8 cellular contexts compared by ENCODE assay signal in genomic region chr17:75010683-75011406, GRCh38. TPM values are rescaled to one million over a fixed set of nuclear protein-coding genes. Genes with fewer than 3 reads are reported as not detected.
DNase-seq lines count a peak whose midpoint lies in the region; ATAC-seq and TF ChIP-seq lines count a peak whose summit lies in the region.

No MANE protein-coding gene starts in this region.

- no peaks in the 10 kb centered on the region for H4K20me1 ChIP-seq in OCI-LY7 (ENCODE audit: insufficient read depth, low read length)

- H3K4me2 ChIP-seq in OCI-LY7 (ENCODE audit: low read length): no peak overlapping the region

- peak; percentile 34 for DNase-seq in NCI-H748 (lab: John Stamatoyannopoulos, UW; ENCODE audit: unreplicated experiment)
- no peak for DNase-seq in NCI-H748 treated with DMSO at 0.1 percent for 48 hours (lab: John Stamatoyannopoulos, UW)
- no peak for DNase-seq in OCI-LY7 (ENCODE audit: low spot score)
- peak in 6 of 10 donors; percentile 46 to 95 (median 60) for DNase-seq in dorsolateral prefrontal cortex
- DNase-seq in natural killer cell treated with Interleukin-12 subunit alpha and Interleukin-12 subunit beta and Interleukin-15 and Interleukin-18, amount 100 ng/mL, for 72 hours (ENCODE audit: low spot score): no peak
- DNase-seq in ecto neural progenitor cell (ENCODE audit: low spot score): no peak

- intact Hi-C loops in OCI-LY7 (cut with micrococcal nuclease; ENCODE audit: unreplicated experiment): loop anchor here (5.0 kb wide), 1 partner anchor 96 kb away; the partner anchor contains the start of gene ARMC7
- intact Hi-C loops in dorsolateral prefrontal cortex (cut with DNase I): loop anchor here in 1 of 2 donors (5.0 kb wide), 1 partner anchor 36 kb away; the partner anchor contains the start of genes ATP5PD and KCTD2

- no TSS peak for BruUV-seq in OCI-LY7 (replicated peaks; lab: Mats Ljungman, UMichigan)

- peaks cover 0 to 3% of the 10 kb centered on the region in 2 donors for H3K27me3 Mint-ChIP-seq in natural killer cell treated with Interleukin-12 subunit alpha and Interleukin-12 subunit beta and Interleukin-15 and Interleukin-18, amount 100 ng/mL, for 72 hours

- H3K79me2 ChIP-seq in OCI-LY7 (ENCODE audit: insufficient read depth, low read depth, low read length): peaks cover 21% of the 10 kb centered on the region

- no peaks in the 10 kb centered on the region for H3K27me3 ChIP-seq in dorsolateral prefrontal cortex

- no peaks in the 10 kb centered on the region for H3K9me2 ChIP-seq in OCI-LY7 (ENCODE audit: insufficient read depth, low read length)

- CTCF ChIA-PET in OCI-LY7 (lab: Charles Lee; ENCODE audit: unreplicated experiment): interaction anchor here (0.6 to 3.2 kb wide), 3 partner anchors 33 to 52 kb away, joined by 3 to 26 read pairs (median 3); no protein-coding TSS in a partner anchor

- ATAC-seq in natural killer cell treated with Interleukin-12 subunit alpha and Interleukin-12 subunit beta and Interleukin-15 and Interleukin-18, amount 100 ng/mL, for 72 hours: no peak
- no peak for ATAC-seq in HG03432 (IDR thresholded peaks at IDR 0.05; ENCODE audit: unreplicated experiment)
- no peak for ATAC-seq in activated CD4-positive, CD25-positive, alpha-beta regulatory T cell treated with anti-CD3 and anti-CD28 coated beads, Interleukin-2, amount 50 U/mL, for 24 hours

- peaks cover 19 to 26% of the 10 kb centered on the region in 2 donors for H3K4me1 Mint-ChIP-seq in natural killer cell treated with Interleukin-12 subunit alpha and Interleukin-12 subunit beta and Interleukin-15 and Interleukin-18, amount 100 ng/mL, for 72 hours (ENCODE audit: low read depth in 2 of 2)

- peaks cover 10% of the 10 kb centered on the region for H3K36me3 Mint-ChIP-seq in natural killer cell treated with Interleukin-12 subunit alpha and Interleukin-12 subunit beta and Interleukin-15 and Interleukin-18, amount 100 ng/mL, for 72 hours

- peak overlapping the region; percentile 16 to 82 for H3K27ac Mint-ChIP-seq in natural killer cell treated with Interleukin-12 subunit alpha and Interleukin-12 subunit beta and Interleukin-15 and Interleukin-18, amount 100 ng/mL, for 72 hours

- H3K27ac ChIP-seq in OCI-LY7 (ENCODE audit: low read depth, low read length, poor library complexity, severe bottlenecking) (no peak overlapping the region), dorsolateral prefrontal cortex (peak overlapping the region in 57 of 59 donors; percentile 7 to 98 (median 92))

- H3K4me3 ChIP-seq in OCI-LY7 (ENCODE audit: low read depth, low read length, poor library complexity, severe bottlenecking): no peak overlapping the region
- H3K4me3 ChIP-seq in dorsolateral prefrontal cortex: peak overlapping the region in 27 of 59 donors; percentile 63 to 95 (median 86)

- TF ChIP-seq CTCF in OCI-LY7 (conservative IDR thresholded peaks at IDR 0.05; ENCODE audit: low read length): no peak
- TF ChIP-seq CTCF in dorsolateral prefrontal cortex (IDR thresholded peaks at IDR 0.05 in 54 of 56, conservative IDR thresholded peaks at IDR 0.05 in 2 of 56; ENCODE audit: low read depth in 1 of 56, partially characterized antibody in 56 of 56): peak in 1 of 56 donors; percentile 6

- POLR2A ChIA-PET in OCI-LY7 (lab: Charles Lee): interaction anchor here (0.5 to 3.4 kb wide), 8 partner anchors 21 to 623 kb away, joined by 3 to 27 read pairs (median 6); partner anchors contain the start of genes ATP5PD, CDR2L, HID1 and KCTD2

- peaks cover 16% of the 10 kb centered on the region for H3K4me1 ChIP-seq in OCI-LY7 (ENCODE audit: insufficient read depth, low read length, poor library complexity, severe bottlenecking)

- peaks cover 4% of the 10 kb centered on the region; the same call in 1 of the 2 replicates for H3K36me3 ChIP-seq in OCI-LY7 (ENCODE audit: insufficient read depth, low read length)

- H3K9me3 ChIP-seq in OCI-LY7 (ENCODE audit: low read length): no peaks in the 10 kb centered on the region

- H2AFZ ChIP-seq in OCI-LY7 (ENCODE audit: low read length): peak overlapping the region; percentile 90; the same call in 1 of the 2 replicates

- no peaks in the 10 kb centered on the region for H3K9me3 Mint-ChIP-seq in natural killer cell treated with Interleukin-12 subunit alpha and Interleukin-12 subunit beta and Interleukin-15 and Interleukin-18, amount 100 ng/mL, for 72 hours

- H3K4me3 Mint-ChIP-seq in natural killer cell treated with Interleukin-12 subunit alpha and Interleukin-12 subunit beta and Interleukin-15 and Interleukin-18, amount 100 ng/mL, for 72 hours: no peak overlapping the region

RNA-seq across cellular contexts. Expression of gene MRPL58, which starts 1.6 kb away (rescaled TPM):
- 79.8 and 84.2 TPM in 2 replicates for total RNA-seq in OCI-LY7 (2014; rRNA removed; shearing (Covaris generic))
- total RNA-seq in OCI-LY7 (2022) (70.7 and 75.3 TPM in 2 replicates), dorsolateral prefrontal cortex (10 to 100 TPM; 11.3 to 30.9 (median 21.5) TPM)
- total RNA-seq in natural killer cell treated with Interleukin-12 subunit alpha and Interleukin-12 subunit beta and Interleukin-15 and Interleukin-18, amount 100 ng/mL, for 72 hours: 10 to 100 TPM; 46.6 to 61.8 TPM

RNA-seq across cellular contexts. Expression of gene CDR2L, which starts 23.4 kb away (rescaled TPM):
- total RNA-seq in OCI-LY7 (2014; rRNA removed; shearing (Covaris generic)): 0.10 and 0.79 TPM in 2 replicates
- total RNA-seq in OCI-LY7 (2022): 0.49 and 0.74 TPM in 2 replicates
- 10 to 100 TPM; 11.9 to 63.9 (median 22.6) TPM for total RNA-seq in dorsolateral prefrontal cortex
- under 1 TPM; 0.07 to 0.47 TPM for total RNA-seq in natural killer cell treated with Interleukin-12 subunit alpha and Interleukin-12 subunit beta and Interleukin-15 and Interleukin-18, amount 100 ng/mL, for 72 hours

RNA-seq across cellular contexts. Expression of gene ATP5PD, which starts 35.9 kb away (rescaled TPM):
- 293 and 301 TPM in 2 replicates for total RNA-seq in OCI-LY7 (2014; rRNA removed; shearing (Covaris generic))
- total RNA-seq in OCI-LY7 (2022): 314 and 317 TPM in 2 replicates
- total RNA-seq in dorsolateral prefrontal cortex: 100 to 1,000 TPM; 142 to 353 (median 254) TPM
- total RNA-seq in natural killer cell treated with Interleukin-12 subunit alpha and Interleukin-12 subunit beta and Interleukin-15 and Interleukin-18, amount 100 ng/mL, for 72 hours: 100 to 1,000 TPM; 153 to 187 TPM

RNA-seq across cellular contexts. Expression of gene KCTD2, which starts 36.2 kb away (rescaled TPM):
- 26.0 and 29.8 TPM in 2 replicates for total RNA-seq in OCI-LY7 (2014; rRNA removed; shearing (Covaris generic))
- total RNA-seq in OCI-LY7 (2022) (21.0 and 26.3 TPM in 2 replicates), dorsolateral prefrontal cortex (100 to 1,000 TPM in 7 of 120 experiments, 10 to 100 TPM in 113; 52.5 to 122 (median 79.8) TPM)
- total RNA-seq in natural killer cell treated with Interleukin-12 subunit alpha and Interleukin-12 subunit beta and Interleukin-15 and Interleukin-18, amount 100 ng/mL, for 72 hours: 10 to 100 TPM; 20.0 to 20.1 TPM

RNA-seq across cellular contexts. Expression of gene HID1, which starts 38.3 kb away (rescaled TPM):
- 0.35 and 0.85 TPM in 2 replicates for total RNA-seq in OCI-LY7 (2014; rRNA removed; shearing (Covaris generic))
- 8.5 and 9.9 TPM in 2 replicates for total RNA-seq in OCI-LY7 (2022)
- 100 to 1,000 TPM in 81 of 120 experiments, 10 to 100 TPM in 39; 70.3 to 228 (median 111) TPM for total RNA-seq in dorsolateral prefrontal cortex
- total RNA-seq in natural killer cell treated with Interleukin-12 subunit alpha and Interleukin-12 subunit beta and Interleukin-15 and Interleukin-18, amount 100 ng/mL, for 72 hours: under 1 TPM; 0.47 to 0.83 TPM

Comparison
In these comparisons a context has a peak if more than half of its experiments do, and no peak if none do; other contexts are left out.
1. DNase-seq: peak in NCI-H748 (single experiment) and dorsolateral prefrontal cortex (6 of 10); none in NCI-H748 treated with DMSO at 0.1 percent for 48 hours (single experiment), OCI-LY7 (single experiment), natural killer cell treated with Interleukin-12 subunit alpha and Interleukin-12 subunit beta and Interleukin-15 and Interleukin-18, amount 100 ng/mL, for 72 hours (single experiment) and ecto neural progenitor cell (single experiment).
2. RNA of gene CDR2L, which starts 23.4 kb away (total RNA-seq): 11.9 to 63.9 TPM in dorsolateral prefrontal cortex; 0.10 to 0.79 TPM in OCI-LY7 and 0.07 to 0.47 TPM in natural killer cell treated with Interleukin-12 subunit alpha and Interleukin-12 subunit beta and Interleukin-15 and Interleukin-18, amount 100 ng/mL, for 72 hours; every median in the first group is over 4 times any median in the second.